In the genomic region with DNA sequence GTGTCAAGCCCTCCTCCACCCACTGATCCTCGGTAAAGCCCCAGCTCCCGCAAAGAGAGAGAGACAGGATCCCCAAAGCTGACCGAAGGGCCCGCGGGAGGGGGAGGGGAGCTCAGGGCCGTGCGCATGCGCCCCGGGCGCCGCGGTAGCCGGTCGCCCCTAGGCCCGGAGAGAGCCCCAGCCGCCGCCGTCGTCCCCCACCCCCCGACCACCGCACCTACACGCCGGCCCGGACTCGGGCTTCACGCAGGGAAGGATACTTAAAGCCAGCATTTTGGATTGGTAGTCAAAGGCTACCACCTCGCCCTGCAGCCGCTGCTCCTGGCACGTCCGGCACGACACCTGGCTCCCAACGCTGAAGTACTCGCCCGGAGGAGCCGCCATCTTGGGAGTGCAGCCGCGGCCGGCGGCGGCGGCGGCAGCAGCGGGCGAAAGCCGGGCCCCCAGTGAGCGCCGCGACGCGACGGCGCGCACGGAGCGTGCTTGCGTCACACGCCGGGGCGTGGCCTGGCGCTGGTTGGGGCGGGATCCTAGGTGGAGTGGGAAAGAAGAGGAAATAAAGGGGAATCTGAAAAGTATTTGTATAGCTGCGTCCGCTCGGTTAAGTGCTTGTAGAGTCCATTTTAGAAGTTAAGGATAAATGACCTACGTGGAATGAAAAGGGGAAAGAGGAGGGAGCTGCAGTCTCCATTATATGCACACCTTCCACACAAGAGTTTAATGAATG, we compare ENCODE assay signal across 1 cellular context.
TF ChIP-seq lines count a peak whose summit lies in the region.

A gene (minus strand): TSS at position 468 of the 727 bp plus-strand sequence. CDS start 84 bp downstream, at position 384.

TF ChIP-seq in HepG2, 621 proteins besides CTCF, POLR2A, EP300 and RAD21 (continued from another document and continues in another):
- TF ChIP-seq, protein P1, sequence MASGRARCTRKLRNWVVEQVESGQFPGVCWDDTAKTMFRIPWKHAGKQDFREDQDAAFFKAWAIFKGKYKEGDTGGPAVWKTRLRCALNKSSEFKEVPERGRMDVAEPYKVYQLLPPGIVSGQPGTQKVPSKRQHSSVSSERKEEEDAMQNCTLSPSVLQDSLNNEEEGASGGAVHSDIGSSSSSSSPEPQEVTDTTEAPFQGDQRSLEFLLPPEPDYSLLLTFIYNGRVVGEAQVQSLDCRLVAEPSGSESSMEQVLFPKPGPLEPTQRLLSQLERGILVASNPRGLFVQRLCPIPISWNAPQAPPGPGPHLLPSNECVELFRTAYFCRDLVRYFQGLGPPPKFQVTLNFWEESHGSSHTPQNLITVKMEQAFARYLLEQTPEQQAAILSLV (CRISPR knock-in tag; IDR thresholded peaks at IDR 0.05; ENCODE audit: borderline replicate concordance) = peak; percentile 88
- no peak for TF ChIP-seq ZFP36 (IDR thresholded peaks at IDR 0.05; ENCODE audit: borderline replicate concordance, low read depth, low read length, partially characterized antibody)
- peak; percentile 78 for TF ChIP-seq AGO1 (IDR thresholded peaks at IDR 0.05; ENCODE audit: low read depth, low read length, poor library complexity, severe bottlenecking)
- TF ChIP-seq, protein P2, sequence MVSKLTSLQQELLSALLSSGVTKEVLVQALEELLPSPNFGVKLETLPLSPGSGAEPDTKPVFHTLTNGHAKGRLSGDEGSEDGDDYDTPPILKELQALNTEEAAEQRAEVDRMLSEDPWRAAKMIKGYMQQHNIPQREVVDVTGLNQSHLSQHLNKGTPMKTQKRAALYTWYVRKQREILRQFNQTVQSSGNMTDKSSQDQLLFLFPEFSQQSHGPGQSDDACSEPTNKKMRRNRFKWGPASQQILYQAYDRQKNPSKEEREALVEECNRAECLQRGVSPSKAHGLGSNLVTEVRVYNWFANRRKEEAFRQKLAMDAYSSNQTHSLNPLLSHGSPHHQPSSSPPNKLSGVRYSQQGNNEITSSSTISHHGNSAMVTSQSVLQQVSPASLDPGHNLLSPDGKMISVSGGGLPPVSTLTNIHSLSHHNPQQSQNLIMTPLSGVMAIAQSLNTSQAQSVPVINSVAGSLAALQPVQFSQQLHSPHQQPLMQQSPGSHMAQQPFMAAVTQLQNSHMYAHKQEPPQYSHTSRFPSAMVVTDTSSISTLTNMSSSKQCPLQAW (CRISPR knock-in tag; IDR thresholded peaks at IDR 0.05) = no peak
- TF ChIP-seq, protein P3, sequence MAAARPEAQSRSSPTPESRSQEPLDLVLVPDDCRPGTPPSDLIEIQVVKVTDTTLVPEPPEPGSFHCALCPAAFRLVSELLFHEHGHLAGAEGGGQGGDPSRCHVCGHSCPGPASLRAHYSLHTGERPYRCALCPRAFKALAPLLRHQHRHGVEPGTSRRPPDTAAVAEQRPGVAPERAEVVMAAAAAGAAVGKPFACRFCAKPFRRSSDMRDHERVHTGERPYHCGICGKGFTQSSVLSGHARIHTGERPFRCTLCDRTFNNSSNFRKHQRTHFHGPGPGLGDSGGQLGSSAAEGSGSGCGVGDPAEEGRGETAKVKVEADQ (CRISPR knock-in tag; IDR thresholded peaks at IDR 0.05; ENCODE audit: borderline replicate concordance) = peak; percentile 74; the same call in 1 of the 2 replicates
- no peak for TF ChIP-seq EZH2 (conservative IDR thresholded peaks at IDR 0.05; ENCODE audit: low read depth, low read length)
- no peak for TF ChIP-seq RXRB (CRISPR knock-in tag; IDR thresholded peaks at IDR 0.05; ENCODE audit: borderline replicate concordance)
- no peak for TF ChIP-seq ZNF367 (CRISPR knock-in tag; IDR thresholded peaks at IDR 0.05; ENCODE audit: borderline replicate concordance)
- TF ChIP-seq SETDB1 (CRISPR knock-in tag; IDR thresholded peaks at IDR 0.05; ENCODE audit: borderline replicate concordance) = no peak
- TF ChIP-seq CCAR2 (optimal IDR thresholded peaks at IDR 0.05; ENCODE audit: low read depth, low read length) = no peak
- 0 out of 2 replicates have a peak, but pooled peaks have one; percentile 6 for TF ChIP-seq NR2F6 (IDR thresholded peaks at IDR 0.05)
- no peak for TF ChIP-seq NR2F6 (CRISPR knock-in tag; IDR thresholded peaks at IDR 0.05)
- peak; percentile 44 for TF ChIP-seq ZSCAN21 (CRISPR knock-in tag; IDR thresholded peaks at IDR 0.05; ENCODE audit: borderline replicate concordance)
- peak; percentile 94; the same call in 1 of the 2 replicates for TF ChIP-seq ZNF547 (CRISPR knock-in tag; IDR thresholded peaks at IDR 0.05)
- peak; percentile 96 for TF ChIP-seq ZFX (CRISPR knock-in tag; IDR thresholded peaks at IDR 0.05; ENCODE audit: low read depth)
- TF ChIP-seq, protein P4, sequence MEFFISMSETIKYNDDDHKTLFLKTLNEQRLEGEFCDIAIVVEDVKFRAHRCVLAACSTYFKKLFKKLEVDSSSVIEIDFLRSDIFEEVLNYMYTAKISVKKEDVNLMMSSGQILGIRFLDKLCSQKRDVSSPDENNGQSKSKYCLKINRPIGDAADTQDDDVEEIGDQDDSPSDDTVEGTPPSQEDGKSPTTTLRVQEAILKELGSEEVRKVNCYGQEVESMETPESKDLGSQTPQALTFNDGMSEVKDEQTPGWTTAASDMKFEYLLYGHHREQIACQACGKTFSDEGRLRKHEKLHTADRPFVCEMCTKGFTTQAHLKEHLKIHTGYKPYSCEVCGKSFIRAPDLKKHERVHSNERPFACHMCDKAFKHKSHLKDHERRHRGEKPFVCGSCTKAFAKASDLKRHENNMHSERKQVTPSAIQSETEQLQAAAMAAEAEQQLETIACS (CRISPR knock-in tag; IDR thresholded peaks at IDR 0.05) = no peak
- TF ChIP-seq, protein P5, sequence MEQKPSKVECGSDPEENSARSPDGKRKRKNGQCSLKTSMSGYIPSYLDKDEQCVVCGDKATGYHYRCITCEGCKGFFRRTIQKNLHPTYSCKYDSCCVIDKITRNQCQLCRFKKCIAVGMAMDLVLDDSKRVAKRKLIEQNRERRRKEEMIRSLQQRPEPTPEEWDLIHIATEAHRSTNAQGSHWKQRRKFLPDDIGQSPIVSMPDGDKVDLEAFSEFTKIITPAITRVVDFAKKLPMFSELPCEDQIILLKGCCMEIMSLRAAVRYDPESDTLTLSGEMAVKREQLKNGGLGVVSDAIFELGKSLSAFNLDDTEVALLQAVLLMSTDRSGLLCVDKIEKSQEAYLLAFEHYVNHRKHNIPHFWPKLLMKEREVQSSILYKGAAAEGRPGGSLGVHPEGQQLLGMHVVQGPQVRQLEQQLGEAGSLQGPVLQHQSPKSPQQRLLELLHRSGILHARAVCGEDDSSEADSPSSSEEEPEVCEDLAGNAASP (CRISPR knock-in tag; IDR thresholded peaks at IDR 0.05; ENCODE audit: borderline replicate concordance) = no peak
- TF ChIP-seq SAFB2 (CRISPR knock-in tag; IDR thresholded peaks at IDR 0.05; ENCODE audit: borderline replicate concordance, low read depth) = peak; percentile 81
- peak; percentile 19 for TF ChIP-seq ZNF383 (CRISPR knock-in tag; IDR thresholded peaks at IDR 0.05; ENCODE audit: borderline replicate concordance)
- TF ChIP-seq ZFP36L2 (CRISPR knock-in tag; IDR thresholded peaks at IDR 0.05) = no peak
- TF ChIP-seq ATF7-NPFF (CRISPR knock-in tag; IDR thresholded peaks at IDR 0.05; ENCODE audit: low read depth) = peak; percentile 72
- TF ChIP-seq ARNTL (CRISPR knock-in tag; IDR thresholded peaks at IDR 0.05) = peak; percentile 64; the same call in 1 of the 2 replicates
- TF ChIP-seq ZNF883 (CRISPR knock-in tag; IDR thresholded peaks at IDR 0.05; ENCODE audit: not compliant biosample characterization) = peak; percentile 47
- TF ChIP-seq CEBPG (CRISPR knock-in tag; IDR thresholded peaks at IDR 0.05) = peak; percentile 78
- TF ChIP-seq, protein P6, sequence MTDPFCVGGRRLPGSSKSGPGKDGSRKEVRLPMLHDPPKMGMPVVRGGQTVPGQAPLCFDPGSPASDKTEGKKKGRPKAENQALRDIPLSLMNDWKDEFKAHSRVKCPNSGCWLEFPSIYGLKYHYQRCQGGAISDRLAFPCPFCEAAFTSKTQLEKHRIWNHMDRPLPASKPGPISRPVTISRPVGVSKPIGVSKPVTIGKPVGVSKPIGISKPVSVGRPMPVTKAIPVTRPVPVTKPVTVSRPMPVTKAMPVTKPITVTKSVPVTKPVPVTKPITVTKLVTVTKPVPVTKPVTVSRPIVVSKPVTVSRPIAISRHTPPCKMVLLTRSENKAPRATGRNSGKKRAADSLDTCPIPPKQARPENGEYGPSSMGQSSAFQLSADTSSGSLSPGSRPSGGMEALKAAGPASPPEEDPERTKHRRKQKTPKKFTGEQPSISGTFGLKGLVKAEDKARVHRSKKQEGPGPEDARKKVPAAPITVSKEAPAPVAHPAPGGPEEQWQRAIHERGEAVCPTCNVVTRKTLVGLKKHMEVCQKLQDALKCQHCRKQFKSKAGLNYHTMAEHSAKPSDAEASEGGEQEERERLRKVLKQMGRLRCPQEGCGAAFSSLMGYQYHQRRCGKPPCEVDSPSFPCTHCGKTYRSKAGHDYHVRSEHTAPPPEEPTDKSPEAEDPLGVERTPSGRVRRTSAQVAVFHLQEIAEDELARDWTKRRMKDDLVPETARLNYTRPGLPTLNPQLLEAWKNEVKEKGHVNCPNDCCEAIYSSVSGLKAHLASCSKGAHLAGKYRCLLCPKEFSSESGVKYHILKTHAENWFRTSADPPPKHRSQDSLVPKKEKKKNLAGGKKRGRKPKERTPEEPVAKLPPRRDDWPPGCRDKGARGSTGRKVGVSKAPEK (CRISPR knock-in tag; IDR thresholded peaks at IDR 0.05; ENCODE audit: borderline replicate concordance) = no peak
- peak; percentile 88; the same call in 1 of the 2 replicates for TF ChIP-seq KDM5A (IDR thresholded peaks at IDR 0.05; ENCODE audit: borderline replicate concordance, low read length)
- peak; percentile 27; the same call in 1 of the 2 replicates for TF ChIP-seq ZNF343 (CRISPR knock-in tag; IDR thresholded peaks at IDR 0.05)
- TF ChIP-seq ZNF75D (CRISPR knock-in tag; IDR thresholded peaks at IDR 0.05; ENCODE audit: borderline replicate concordance) = no peak
- TF ChIP-seq SMC3 (IDR thresholded peaks at IDR 0.05; ENCODE audit: low read length) = no peak
- TF ChIP-seq CREB1 (IDR thresholded peaks at IDR 0.05) = peak; percentile 86
- TF ChIP-seq CREB1 (CRISPR knock-in tag; IDR thresholded peaks at IDR 0.05) = no peak; the same call in 1 of the 2 replicates
- TF ChIP-seq ZNF841 (CRISPR knock-in tag; IDR thresholded peaks at IDR 0.05; ENCODE audit: borderline replicate concordance) = 0 out of 2 replicates have a peak, but pooled peaks have one; percentile 70
- no peak for TF ChIP-seq ZNF747 (CRISPR knock-in tag; IDR thresholded peaks at IDR 0.05; ENCODE audit: borderline replicate concordance)
- TF ChIP-seq, protein P7, sequence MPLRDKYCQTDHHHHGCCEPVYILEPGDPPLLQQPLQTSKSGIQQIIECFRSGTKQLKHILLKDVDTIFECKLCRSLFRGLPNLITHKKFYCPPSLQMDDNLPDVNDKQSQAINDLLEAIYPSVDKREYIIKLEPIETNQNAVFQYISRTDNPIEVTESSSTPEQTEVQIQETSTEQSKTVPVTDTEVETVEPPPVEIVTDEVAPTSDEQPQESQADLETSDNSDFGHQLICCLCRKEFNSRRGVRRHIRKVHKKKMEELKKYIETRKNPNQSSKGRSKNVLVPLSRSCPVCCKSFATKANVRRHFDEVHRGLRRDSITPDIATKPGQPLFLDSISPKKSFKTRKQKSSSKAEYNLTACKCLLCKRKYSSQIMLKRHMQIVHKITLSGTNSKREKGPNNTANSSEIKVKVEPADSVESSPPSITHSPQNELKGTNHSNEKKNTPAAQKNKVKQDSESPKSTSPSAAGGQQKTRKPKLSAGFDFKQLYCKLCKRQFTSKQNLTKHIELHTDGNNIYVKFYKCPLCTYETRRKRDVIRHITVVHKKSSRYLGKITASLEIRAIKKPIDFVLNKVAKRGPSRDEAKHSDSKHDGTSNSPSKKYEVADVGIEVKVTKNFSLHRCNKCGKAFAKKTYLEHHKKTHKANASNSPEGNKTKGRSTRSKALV (CRISPR knock-in tag; IDR thresholded peaks at IDR 0.05) = 0 out of 2 replicates have a peak, but pooled peaks have one; percentile 23
- TF ChIP-seq ZNF232 (CRISPR knock-in tag; IDR thresholded peaks at IDR 0.05; ENCODE audit: borderline replicate concordance) = no peak; the same call in 1 of the 2 replicates
- TF ChIP-seq, protein P8, sequence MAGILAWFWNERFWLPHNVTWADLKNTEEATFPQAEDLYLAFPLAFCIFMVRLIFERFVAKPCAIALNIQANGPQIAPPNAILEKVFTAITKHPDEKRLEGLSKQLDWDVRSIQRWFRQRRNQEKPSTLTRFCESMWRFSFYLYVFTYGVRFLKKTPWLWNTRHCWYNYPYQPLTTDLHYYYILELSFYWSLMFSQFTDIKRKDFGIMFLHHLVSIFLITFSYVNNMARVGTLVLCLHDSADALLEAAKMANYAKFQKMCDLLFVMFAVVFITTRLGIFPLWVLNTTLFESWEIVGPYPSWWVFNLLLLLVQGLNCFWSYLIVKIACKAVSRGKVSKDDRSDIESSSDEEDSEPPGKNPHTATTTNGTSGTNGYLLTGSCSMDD (CRISPR knock-in tag; IDR thresholded peaks at IDR 0.05) = no peak
- TF ChIP-seq ARNT2 (CRISPR knock-in tag; IDR thresholded peaks at IDR 0.05; ENCODE audit: low read depth) = peak; percentile 79
- TF ChIP-seq ZNF589 (CRISPR knock-in tag; conservative IDR thresholded peaks at IDR 0.05) = 0 out of 2 replicates have a peak, but pooled peaks have one; percentile 57
- TF ChIP-seq, protein P9, sequence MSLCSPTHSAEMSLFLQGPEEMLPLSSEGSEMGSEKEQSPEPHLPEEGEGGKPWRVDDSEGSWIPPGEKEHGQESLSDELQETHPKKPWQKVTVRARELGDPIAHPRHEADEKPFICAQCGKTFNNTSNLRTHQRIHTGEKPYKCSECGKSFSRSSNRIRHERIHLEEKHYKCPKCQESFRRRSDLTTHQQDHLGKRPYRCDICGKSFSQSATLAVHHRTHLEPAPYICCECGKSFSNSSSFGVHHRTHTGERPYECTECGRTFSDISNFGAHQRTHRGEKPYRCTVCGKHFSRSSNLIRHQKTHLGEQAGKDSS (CRISPR knock-in tag; IDR thresholded peaks at IDR 0.05; ENCODE audit: borderline replicate concordance, low read depth) = peak; percentile 76; the same call in 1 of the 2 replicates
- TF ChIP-seq, protein P10, sequence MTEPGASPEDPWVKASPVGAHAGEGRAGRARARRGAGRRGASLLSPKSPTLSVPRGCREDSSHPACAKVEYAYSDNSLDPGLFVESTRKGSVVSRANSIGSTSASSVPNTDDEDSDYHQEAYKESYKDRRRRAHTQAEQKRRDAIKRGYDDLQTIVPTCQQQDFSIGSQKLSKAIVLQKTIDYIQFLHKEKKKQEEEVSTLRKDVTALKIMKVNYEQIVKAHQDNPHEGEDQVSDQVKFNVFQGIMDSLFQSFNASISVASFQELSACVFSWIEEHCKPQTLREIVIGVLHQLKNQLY (CRISPR knock-in tag; IDR thresholded peaks at IDR 0.05) = 0 out of 2 replicates have a peak, but pooled peaks have one; percentile 39
- no peak for TF ChIP-seq GATAD2A (CRISPR knock-in tag; IDR thresholded peaks at IDR 0.05)
- no peak for TF ChIP-seq ZNF605 (CRISPR knock-in tag; IDR thresholded peaks at IDR 0.05)
- no peak for TF ChIP-seq NFYB (CRISPR knock-in tag; IDR thresholded peaks at IDR 0.05)
- TF ChIP-seq SP2 (CRISPR knock-in tag; IDR thresholded peaks at IDR 0.05) = peak; percentile 16; the same call in 1 of the 2 replicates
- peak; percentile 69; the same call in 1 of the 2 replicates for TF ChIP-seq NFKB2 (CRISPR knock-in tag; IDR thresholded peaks at IDR 0.05; ENCODE audit: borderline replicate concordance)
